In the genomic region with DNA sequence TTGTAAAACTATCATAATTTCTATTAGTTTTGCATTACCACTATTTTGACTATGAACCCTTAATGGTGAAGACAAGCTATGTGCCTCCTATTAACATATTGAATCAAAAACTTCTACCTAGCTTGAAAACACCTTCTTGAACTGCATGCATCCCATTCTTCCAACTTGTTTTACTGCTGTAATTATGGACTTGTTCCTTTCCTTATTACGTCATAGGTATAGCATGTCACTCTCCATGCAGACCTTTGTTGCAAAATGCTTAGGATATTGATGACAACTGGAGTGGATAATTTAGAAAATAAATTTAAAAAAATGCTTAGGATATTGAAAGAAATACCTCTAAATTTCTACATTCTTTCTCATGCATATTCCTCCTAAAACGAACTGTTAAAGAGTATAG, we compare ENCODE assay signal across 7 cellular contexts.
"Had no signal": no experiment of that assay in that cellular context is flagged by ENCODE, and none has a peak within 500 bp of the region (broad histone marks: within the 10 kb centered on the region; RNA-seq: fewer than 3 reads in every experiment).

No MANE protein-coding gene starts in this region.

- H3K27ac Mint-ChIP-seq: IgD-negative memory B cell had no signal

- H3K4me2 ChIP-seq: KMS-11 had no signal

- H3K4me3 Mint-ChIP-seq: IgD-negative memory B cell had no signal

- H3K4me3 ChIP-seq: K562 had no signal

- FAIRE-seq: HTR-8/SVneo, K562 had no signal

- H3K27ac ChIP-seq: HL-60, KMS-11 had no signal

- DNase-seq: KBM-7, KG1 had no signal

- H3K27me3 Mint-ChIP-seq: IgD-negative memory B cell had no signal

- ATAC-seq: K562 had no signal

- H3K9ac ChIP-seq: KMS-11 had no signal
